In genomic region chr1:247407180-247407616, GRCh38 we compare ENCODE assay signal across 9 cellular contexts. TPM values are rescaled to one million over a fixed set of nuclear protein-coding genes. Genes with fewer than 3 reads are reported as not detected.
DNase-seq lines count a peak whose midpoint lies in the region; ATAC-seq, FAIRE-seq and TF ChIP-seq lines count a peak whose summit lies in the region.
"Had no signal": no experiment of that assay in that cellular context is flagged by ENCODE, and none has a peak within 500 bp of the region (broad histone marks: within the 10 kb centered on the region; RNA-seq: fewer than 3 reads in every experiment).

No MANE protein-coding gene starts in this region.

- TF ChIP-seq CTCF in bronchial epithelial cell (IDR thresholded peaks at IDR 0.05; ENCODE audit: insufficient read depth, low read length, severe bottlenecking), result no peak

- ATAC-seq in GM19025 (IDR thresholded peaks at IDR 0.05; ENCODE audit: low read depth, unreplicated experiment), result peak; percentile 74
- ATAC-seq in HG03060 (IDR thresholded peaks at IDR 0.05; ENCODE audit: low read depth, unreplicated experiment), result peak; percentile 80

- no peaks in the 10 kb centered on the region for H3K27me3 ChIP-seq in bronchial epithelial cell (ENCODE audit: control insufficient read depth, insufficient read depth, low read length)

- DNase-seq in T-helper 22 cell (ENCODE audit: low read depth), result peak; percentile 71
- DNase-seq in bronchial epithelial cell (ENCODE audit: low read depth), result no peak
- DNase-seq in stimulated activated CD4-positive, alpha-beta T cell treated with anti-CD3 and anti-CD28 coated beads, Interleukin-4, amount 100 ng/mL, for 48 hours (ENCODE audit: low read depth in 2 of 2), result peak; percentile 46 to 63
- DNase-seq in SW 1271 (lab: John Stamatoyannopoulos, UW), result no peak
- no peak for DNase-seq in OCI-M1 (lab: John Stamatoyannopoulos, UW)
- DNase-seq in NCI-H128 (lab: John Stamatoyannopoulos, UW; ENCODE audit: unreplicated experiment), result no peak

- no peak overlapping the region for H3K4me3 ChIP-seq in bronchial epithelial cell (ENCODE audit: low read depth, low read length)

- peak; percentile 55 for FAIRE-seq in bronchial epithelial cell (lab: Jason Lieb, UNC)

- H3K36me3 ChIP-seq in bronchial epithelial cell (ENCODE audit: control insufficient read depth, insufficient read depth, low read length), result no peaks in the 10 kb centered on the region

RNA-seq across cellular contexts. Expression of gene NLRP3, which starts 8.8 kb away (rescaled TPM):
- total RNA-seq in bronchial epithelial cell, result under 0.01 TPM in 2 replicates

RNA-seq across cellular contexts. Expression of gene OR2B11, which starts 50.7 kb away (rescaled TPM):
- not detected in 2 replicates for total RNA-seq in bronchial epithelial cell
- total RNA-seq: temporal lobe had no signal

Comparison
In these comparisons a context has a peak if more than half of its experiments do, and no peak if none do; other contexts are left out.
1. DNase-seq: peak in T-helper 22 cell (single experiment) and stimulated activated CD4-positive, alpha-beta T cell treated with anti-CD3 and anti-CD28 coated beads, Interleukin-4, amount 100 ng/mL, for 48 hours (2 of 2); none in bronchial epithelial cell (single experiment), SW 1271 (0 of 2), OCI-M1 (single experiment) and NCI-H128 (single experiment).